ENCODE assay signal across 21 cellular contexts in genomic region chr3:110094002-110094401, GRCh38.
DNase-seq lines count a peak whose midpoint lies in the region; ATAC-seq, FAIRE-seq and TF ChIP-seq lines count a peak whose summit lies in the region.
"Had no signal": no experiment of that assay in that cellular context is flagged by ENCODE, and none has a peak within 500 bp of the region (broad histone marks: within the 10 kb centered on the region; RNA-seq: fewer than 3 reads in every experiment).

No MANE protein-coding gene starts in this region.

- POLR2A ChIA-PET in IMR-90 (lab: Charles Lee; ENCODE audit: unreplicated experiment) = no interaction called here

- no peaks in the 10 kb centered on the region for H3K36me3 ChIP-seq in ACC112 (ENCODE audit: insufficient read depth, low read length)
- H3K36me3 ChIP-seq in IMR-90 (ENCODE audit: control insufficient read depth, insufficient read depth, low read length) = no peaks in the 10 kb centered on the region
- H3K36me3 ChIP-seq in bronchial epithelial cell (ENCODE audit: control insufficient read depth, insufficient read depth, low read length) = no peaks in the 10 kb centered on the region
- no peaks in the 10 kb centered on the region for H3K36me3 ChIP-seq in smooth muscle cell (ENCODE audit: low read depth)
- H3K36me3 ChIP-seq: BE2C, BLaER1 had no signal

- in situ Hi-C loops in IMR-90 (cut with MboI; ENCODE audit: low sequenced_read_pairs) = no loop called here
- in situ Hi-C loops in G401 (cut with HindIII; ENCODE audit: low sequenced_read_pairs) = no loop called here

- H3K23ac ChIP-seq in IMR-90 (ENCODE audit: low read depth, low read length) = no peak overlapping the region

- intact Hi-C loops in IMR-90 (cut with micrococcal nuclease) = no loop called here

- ATAC-seq in IMR-90 (ENCODE audit: low read depth) (peak; percentile 11; the same call in 1 of the 2 replicates), GM21619 (IDR thresholded peaks at IDR 0.05; ENCODE audit: unreplicated experiment) (no peak)
- ATAC-seq: GM12878 had no signal

- H2AFZ ChIP-seq in ACC112 (ENCODE audit: low read length, unreplicated experiment) = peak overlapping the region; percentile 33
- H2AFZ ChIP-seq in IMR-90 (replicated peaks; ENCODE audit: low read length, poor library complexity) = no peak overlapping the region
- peak overlapping the region; percentile 69 for H2AFZ ChIP-seq in smooth muscle cell (ENCODE audit: low read depth)

- no peak overlapping the region for H4K8ac ChIP-seq in IMR-90 (ENCODE audit: low read depth in 2 of 2, low read length in 2 of 2)

- H3K4me3 ChIP-seq in ACC112 (ENCODE audit: low read depth, low read length) (no peak overlapping the region), IMR-90 (ENCODE audit: insufficient read depth, low read depth, low read length) (no peak overlapping the region), bronchial epithelial cell (ENCODE audit: low read depth, low read length) (no peak overlapping the region), smooth muscle cell (no peak overlapping the region)
- H3K4me3 ChIP-seq: BLaER1, GM12878 had no signal

- TF ChIP-seq RAD21 in IMR-90 (IDR thresholded peaks at IDR 0.05; ENCODE audit: low read length) = no peak

- H3K18ac ChIP-seq in IMR-90 (ENCODE audit: low read depth, low read length) = no peak overlapping the region

- no peak overlapping the region for H3K4ac ChIP-seq in IMR-90 (ENCODE audit: low read depth, low read length)

- CTCF ChIA-PET in IMR-90 (lab: Yijun Ruan, JAX) = no interaction called here

- DNase-seq in IMR-90 (peak; percentile 20), bronchial epithelial cell (ENCODE audit: low read depth) (peak; percentile 64), smooth muscle cell (lab: John Stamatoyannopoulos, UW; ENCODE audit: unreplicated experiment) (no peak), G401 (ENCODE audit: low spot score) (no peak)
- DNase-seq in activated CD8-positive, alpha-beta memory T cell treated with anti-CD3 and anti-CD28 coated beads, Interleukin-2, amount 50 U/mL, for 4 hours = no peak
- DNase-seq: 8988T; BE2C; C1 segment of cervical spinal cord; CD4-positive, alpha-beta memory T cell; CD4-positive, CD25-positive, alpha-beta regulatory T cell; CD8-positive, alpha-beta memory T cell; COR-L47; DMS79 treated with DMSO at 0.1 percent for 48 hours; GDM1 had no signal

- dilution Hi-C loops in IMR-90 (cut with HindIII; ENCODE audit: low sequenced_read_pairs, unreplicated experiment) = no loop called here

- H3K14ac ChIP-seq in IMR-90 (replicated peaks; ENCODE audit: low read depth, low read length) = no peak overlapping the region

- no peak overlapping the region for H2BK120ac ChIP-seq in IMR-90 (ENCODE audit: low read depth, low read length)

- H3F3A ChIP-seq in smooth muscle cell (ENCODE audit: low read depth) = no peaks in the 10 kb centered on the region

- no peak overlapping the region for H2BK20ac ChIP-seq in IMR-90 (ENCODE audit: low read depth, low read length)

- FAIRE-seq in bronchial epithelial cell (lab: Jason Lieb, UNC) = no peak
- FAIRE-seq: A204.1, GM12878, GM12892, GM18507 had no signal

- H3K27me3 ChIP-seq in ACC112 (ENCODE audit: insufficient read depth, low read length) = no peaks in the 10 kb centered on the region
- no peaks in the 10 kb centered on the region for H3K27me3 ChIP-seq in IMR-90 (ENCODE audit: control insufficient read depth, insufficient read depth, low read length)
- no peaks in the 10 kb centered on the region for H3K27me3 ChIP-seq in bronchial epithelial cell (ENCODE audit: control insufficient read depth, insufficient read depth, low read length)
- no peaks in the 10 kb centered on the region for H3K27me3 ChIP-seq in smooth muscle cell (ENCODE audit: low read depth)
- H3K27me3 ChIP-seq: BE2C, BLaER1 had no signal

- no peak overlapping the region for H2AK9ac ChIP-seq in IMR-90 (replicated peaks; ENCODE audit: low read depth, low read length, poor library complexity)

- H3K4me2 ChIP-seq in IMR-90 (ENCODE audit: low read depth, low read length) (peak overlapping the region; percentile 51; the same call in 1 of the 2 replicates), smooth muscle cell (no peak overlapping the region)
- H3K4me2 ChIP-seq: BLaER1 had no signal

- H3K79me1 ChIP-seq in IMR-90 (ENCODE audit: low read depth in 1 of 2, low read length in 2 of 2) = no peaks in the 10 kb centered on the region

- peak overlapping the region; percentile 1 for H2BK5ac ChIP-seq in IMR-90 (ENCODE audit: low read depth, low read length, poor library complexity, severe bottlenecking)

- H3K9me3 ChIP-seq in IMR-90 (ENCODE audit: control insufficient read depth, insufficient read depth, low read length) (no peaks in the 10 kb centered on the region), smooth muscle cell (replicated peaks; ENCODE audit: low read depth) (no peaks in the 10 kb centered on the region)
- H3K9me3 ChIP-seq: BE2C had no signal

- H3K9ac ChIP-seq in IMR-90 (ENCODE audit: low read depth, low read length) (no peak overlapping the region), smooth muscle cell (ENCODE audit: low read depth) (no peak overlapping the region)
- H3K9ac ChIP-seq: BLaER1 had no signal

- no peak for TF ChIP-seq CTCF in IMR-90 (conservative IDR thresholded peaks at IDR 0.05; ENCODE audit: low read depth, low read length)
- TF ChIP-seq CTCF in bronchial epithelial cell (IDR thresholded peaks at IDR 0.05; ENCODE audit: insufficient read depth, low read length, severe bottlenecking) = no peak
- no peak for TF ChIP-seq CTCF in smooth muscle cell (IDR thresholded peaks at IDR 0.05; ENCODE audit: borderline replicate concordance, insufficient read depth, poor library complexity, severe bottlenecking)

- no peak overlapping the region for H3K56ac ChIP-seq in IMR-90 (ENCODE audit: extremely low read depth, insufficient read depth, low read length)

- H4K20me1 ChIP-seq in IMR-90 (ENCODE audit: insufficient read depth, low read length) (no peaks in the 10 kb centered on the region), smooth muscle cell (ENCODE audit: low read depth) (no peaks in the 10 kb centered on the region)
- H4K20me1 ChIP-seq: BLaER1 had no signal

- no peaks in the 10 kb centered on the region for H3K79me2 ChIP-seq in ACC112 (ENCODE audit: control insufficient read depth, insufficient read depth, low read length, unreplicated experiment)
- H3K79me2 ChIP-seq in smooth muscle cell (ENCODE audit: low read depth) = no peaks in the 10 kb centered on the region

- no peak overlapping the region for H4K91ac ChIP-seq in IMR-90 (ENCODE audit: insufficient read depth, low read depth, low read length)

- H2BK15ac ChIP-seq in IMR-90 (ENCODE audit: low read depth, low read length) = no peak overlapping the region

- no TSS peak for BruUV-seq in IMR-90 (replicated peaks; lab: Mats Ljungman, UMichigan)

- no peak for TF ChIP-seq POLR2A in IMR-90 (IDR thresholded peaks at IDR 0.05; ENCODE audit: low read depth, low read length)

- H3K4me1 ChIP-seq in ACC112 (ENCODE audit: control insufficient read depth, insufficient read depth, low read length, unreplicated experiment) = no peaks in the 10 kb centered on the region
- H3K4me1 ChIP-seq in IMR-90 (ENCODE audit: control insufficient read depth, insufficient read depth, low read length) = peaks cover 1% of the 10 kb centered on the region; the same call in 1 of the 2 replicates
- H3K4me1 ChIP-seq in smooth muscle cell (ENCODE audit: low read depth) = no peaks in the 10 kb centered on the region
- H3K4me1 ChIP-seq: BE2C, BLaER1 had no signal

- H3K9me1 ChIP-seq in IMR-90 (ENCODE audit: insufficient read depth, low read length) = no peaks in the 10 kb centered on the region

- no peak overlapping the region for H2AK5ac ChIP-seq in IMR-90 (ENCODE audit: low read depth, low read length)

- H4K5ac ChIP-seq in IMR-90 (ENCODE audit: low read depth, low read length) = no peak overlapping the region

- H3K27ac ChIP-seq in ACC112 (ENCODE audit: low read depth, low read length) (no peak overlapping the region), IMR-90 (ENCODE audit: insufficient read depth, low read length) (no peak overlapping the region), smooth muscle cell (ENCODE audit: low read depth) (no peak overlapping the region)
- H3K27ac ChIP-seq: BLaER1 had no signal

TF ChIP-seq in IMR-90, 13 proteins besides CTCF, POLR2A, EP300 and RAD21:
- TF ChIP-seq MAFK (IDR thresholded peaks at IDR 0.05; ENCODE audit: low read depth, low read length) (no peak), BHLHE40 (IDR thresholded peaks at IDR 0.05; ENCODE audit: low read depth, low read length) (no peak), MAZ (IDR thresholded peaks at IDR 0.05; ENCODE audit: borderline replicate concordance, low read depth, low read length) (no peak), NFE2L2 (IDR thresholded peaks at IDR 0.05; ENCODE audit: low read depth, low read length) (no peak), ELK1 (IDR thresholded peaks at IDR 0.05; ENCODE audit: borderline replicate concordance, low read depth, low read length) (no peak), SMC3 (IDR thresholded peaks at IDR 0.05; ENCODE audit: low read depth, low read length) (no peak), CHD1 (IDR thresholded peaks at IDR 0.05; ENCODE audit: low read depth, low read length) (no peak), FOS (IDR thresholded peaks at IDR 0.05; ENCODE audit: low read depth, low read length) (no peak), RCOR1 (IDR thresholded peaks at IDR 0.05; ENCODE audit: insufficient replicate concordance, low read length) (no peak), CEBPB (IDR thresholded peaks at IDR 0.05; ENCODE audit: low read depth, low read length) (no peak), RFX5 (IDR thresholded peaks at IDR 0.05; ENCODE audit: low read depth, low read length) (no peak), MXI1 (IDR thresholded peaks at IDR 0.05; ENCODE audit: borderline replicate concordance, low read depth, low read length) (no peak)
- TF ChIP-seq, protein P1, sequence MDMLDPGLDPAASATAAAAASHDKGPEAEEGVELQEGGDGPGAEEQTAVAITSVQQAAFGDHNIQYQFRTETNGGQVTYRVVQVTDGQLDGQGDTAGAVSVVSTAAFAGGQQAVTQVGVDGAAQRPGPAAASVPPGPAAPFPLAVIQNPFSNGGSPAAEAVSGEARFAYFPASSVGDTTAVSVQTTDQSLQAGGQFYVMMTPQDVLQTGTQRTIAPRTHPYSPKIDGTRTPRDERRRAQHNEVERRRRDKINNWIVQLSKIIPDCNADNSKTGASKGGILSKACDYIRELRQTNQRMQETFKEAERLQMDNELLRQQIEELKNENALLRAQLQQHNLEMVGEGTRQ (IDR thresholded peaks at IDR 0.05; ENCODE audit: low read depth, low read length) = no peak

Comparison
In these comparisons a context has a peak if more than half of its experiments do, and no peak if none do; other contexts are left out.
1. DNase-seq: peak in IMR-90 (single experiment) and bronchial epithelial cell (single experiment); none in smooth muscle cell (single experiment), activated CD8-positive, alpha-beta memory T cell treated with anti-CD3 and anti-CD28 coated beads, Interleukin-2, amount 50 U/mL, for 4 hours (single experiment) and G401 (single experiment).